Comparison of ENCODE assay signal across 9 cellular contexts in the genomic region with DNA sequence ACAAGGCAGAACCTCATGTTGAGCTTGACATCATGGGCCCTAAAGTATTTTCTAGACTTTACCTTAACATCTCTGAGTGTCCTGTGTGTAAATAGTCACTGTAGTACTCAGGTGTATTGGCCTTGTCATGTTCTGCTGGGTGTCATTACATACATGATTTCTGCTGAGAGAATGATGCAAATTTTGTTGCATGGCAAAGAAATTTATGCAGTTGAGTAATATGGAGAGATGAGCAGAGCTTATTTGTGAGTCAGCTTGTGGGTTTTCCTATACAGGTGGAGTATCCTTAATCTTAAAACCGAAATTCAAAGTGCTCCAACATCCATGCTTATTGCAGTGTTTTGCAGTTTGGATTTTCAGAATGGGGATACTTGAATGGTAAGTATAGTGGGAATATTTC. TPM values are rescaled to one million over a fixed set of nuclear protein-coding genes. Genes with fewer than 3 reads are reported as not detected.
DNase-seq lines count a peak whose midpoint lies in the region; ATAC-seq and TF ChIP-seq lines count a peak whose summit lies in the region.
"Had no signal": no experiment of that assay in that cellular context is flagged by ENCODE, and none has a peak within 500 bp of the region (broad histone marks: within the 10 kb centered on the region; RNA-seq: fewer than 3 reads in every experiment).

No MANE protein-coding gene starts in this region.

- 0 to 4% methylated on average over 1 of the region's 1 CpG for WGBS in body of pancreas, 2 donors

- no peak overlapping the region for H3K4me3 ChIP-seq in left ventricle myocardium inferior
- no peak overlapping the region for H3K4me3 ChIP-seq in body of pancreas
- no peak overlapping the region for H3K4me3 ChIP-seq in upper lobe of right lung

- ATAC-seq in left ventricle myocardium superior (no peak), HG02981 (IDR thresholded peaks at IDR 0.05; ENCODE audit: unreplicated experiment) (peak; percentile 41), body of pancreas (no peak), upper lobe of right lung (no peak)

- H3K27me3 ChIP-seq in left ventricle myocardium inferior (ENCODE audit: low read depth) (no peaks in the 10 kb centered on the region), body of pancreas (no peaks in the 10 kb centered on the region), upper lobe of right lung (no peaks in the 10 kb centered on the region)

- TF ChIP-seq POLR2A in body of pancreas (IDR thresholded peaks at IDR 0.05) = no peak

- H3K27ac ChIP-seq in left ventricle myocardium inferior (replicated peaks) = peak overlapping the region; percentile 80
- H3K27ac ChIP-seq in body of pancreas = peak overlapping the region in 3 of 4 donors; percentile 39 to 77 (median 71)
- H3K27ac ChIP-seq in upper lobe of right lung = peak overlapping the region; percentile 52

- DNase-seq in left ventricle myocardium inferior (no peak), left ventricle myocardium superior (no peak), body of pancreas (no peak), upper lobe of right lung (no peak), NCI-H2227 treated with DMSO at 0.1 percent for 48 hours (lab: John Stamatoyannopoulos, UW) (no peak), iPS-NIHi11 (ENCODE audit: low spot score) (no peak), cerebellar cortex (ENCODE audit: low spot score) (no peak)
- DNase-seq: glutamatergic neuron had no signal

- no peak for TF ChIP-seq CTCF in left ventricle myocardium inferior (IDR thresholded peaks at IDR 0.05; ENCODE audit: borderline replicate concordance)
- TF ChIP-seq CTCF in body of pancreas (IDR thresholded peaks at IDR 0.05) = no peak
- TF ChIP-seq CTCF in upper lobe of right lung (IDR thresholded peaks at IDR 0.05) = no peak

- H3K9me3 ChIP-seq in left ventricle myocardium inferior (replicated peaks) = no peaks in the 10 kb centered on the region
- no peaks in the 10 kb centered on the region for H3K9me3 ChIP-seq in body of pancreas
- no peaks in the 10 kb centered on the region for H3K9me3 ChIP-seq in upper lobe of right lung

- intact Hi-C loops in left ventricle myocardium inferior (cut with micrococcal nuclease) (no loop called here), left ventricle myocardium superior (cut with micrococcal nuclease) (no loop called here), body of pancreas (cut with DNase I) (no loop called here), upper lobe of right lung (cut with DNase I) (no loop called here)

- peaks cover 68% of the 10 kb centered on the region for H3K4me1 ChIP-seq in left ventricle myocardium inferior
- peaks cover 16% of the 10 kb centered on the region for H3K4me1 ChIP-seq in body of pancreas
- peaks cover 42% of the 10 kb centered on the region for H3K4me1 ChIP-seq in upper lobe of right lung

- H3K36me3 ChIP-seq in left ventricle myocardium inferior (no peaks in the 10 kb centered on the region), body of pancreas (replicated peaks in 1 of 2; ENCODE audit: insufficient read depth in 1 of 2, low read depth in 2 of 2) (no peaks in the 10 kb centered on the region), upper lobe of right lung (no peaks in the 10 kb centered on the region)

RNA-seq across cellular contexts. Expression of gene RGL1, which starts 36.6 kb away (rescaled TPM):
- total RNA-seq in left ventricle myocardium inferior (19.4 TPM), left ventricle myocardium superior (18.5 TPM), body of pancreas (10 to 100 TPM in 1 of 2 donors, 1 to 10 TPM in 1; 9.9 to 16.2 TPM), upper lobe of right lung (40.9 TPM)
